ENCODE assay signal across 9 cellular contexts in genomic region chrX:12972239-12972638, GRCh38. TPM values are rescaled to one million over a fixed set of nuclear protein-coding genes. Genes with fewer than 3 reads are reported as not detected.
DNase-seq lines count a peak whose midpoint lies in the region; ATAC-seq and TF ChIP-seq lines count a peak whose summit lies in the region.
"Had no signal": no experiment of that assay in that cellular context is flagged by ENCODE, and none has a peak within 500 bp of the region (broad histone marks: within the 10 kb centered on the region; RNA-seq: fewer than 3 reads in every experiment).

No MANE protein-coding gene starts in this region.

- in situ Hi-C loops in gastrocnemius medialis (cut with MboI; ENCODE audit: low sequenced_read_pairs in 4 of 4): loop anchor here in 3 of 4 donors (25.0 kb wide), 1 partner anchor 515 kb away; no protein-coding TSS in a partner anchor

- DNase-seq in GM06990 (ENCODE audit: extremely low read depth, insufficient read length): no peak
- DNase-seq in NOMO-1 treated with DMSO at 0.1 percent for 48 hours (lab: John Stamatoyannopoulos, UW; ENCODE audit: unreplicated experiment): peak; percentile 65
- no peak for DNase-seq in dorsolateral prefrontal cortex
- no peak for DNase-seq in gastrocnemius medialis
- DNase-seq: GDM1, NCI-H1694 treated with DMSO at 0.1 percent for 48 hours had no signal

- no peaks in the 10 kb centered on the region for H3K27me3 ChIP-seq in GM06990 (replicated peaks; ENCODE audit: control insufficient read depth, insufficient read depth, low read length)
- H3K27me3 ChIP-seq in dorsolateral prefrontal cortex: peaks cover 0 to 62% (median 10%) of the 10 kb centered on the region in 45 donors
- peaks cover 0 to 15% (median 10%) of the 10 kb centered on the region in 3 donors for H3K27me3 ChIP-seq in gastrocnemius medialis

- H3K4me3 ChIP-seq in GM06990 (replicated peaks; ENCODE audit: low read depth, low read length): peak overlapping the region; percentile 47
- peak overlapping the region in 4 of 59 donors; percentile 4 to 27 (median 10) for H3K4me3 ChIP-seq in dorsolateral prefrontal cortex
- peak overlapping the region in 1 of 4 donors; percentile 4 for H3K4me3 ChIP-seq in gastrocnemius medialis

- ATAC-seq in gastrocnemius medialis: no peak
- ATAC-seq in GM19397 (IDR thresholded peaks at IDR 0.05; ENCODE audit: unreplicated experiment): no peak
- ATAC-seq in HG02642 (IDR thresholded peaks at IDR 0.05; ENCODE audit: poor library complexity, unreplicated experiment): no peak
- no peak for ATAC-seq in GM18861 (IDR thresholded peaks at IDR 0.05; ENCODE audit: unreplicated experiment)

- peak overlapping the region in 35 of 59 donors; percentile 1 to 98 (median 66) for H3K27ac ChIP-seq in dorsolateral prefrontal cortex
- H3K27ac ChIP-seq in gastrocnemius medialis: peak overlapping the region; percentile 64 to 84 (median 82)

- TF ChIP-seq POLR2A in gastrocnemius medialis (IDR thresholded peaks at IDR 0.05): no peak

- intact Hi-C loops in dorsolateral prefrontal cortex (cut with DNase I): no loop called here
- intact Hi-C loops in gastrocnemius medialis (cut with DNase I; ENCODE audit: low total_unique reads): loop anchor here (5.0 kb wide), 1 partner anchor 130 kb away; no protein-coding TSS in a partner anchor

- TF ChIP-seq CTCF in GM06990 (IDR thresholded peaks at IDR 0.05; ENCODE audit: insufficient read depth, low read length, poor library complexity, severe bottlenecking) (no peak), dorsolateral prefrontal cortex (IDR thresholded peaks at IDR 0.05 in 54 of 56, conservative IDR thresholded peaks at IDR 0.05 in 2 of 56; ENCODE audit: low read depth in 1 of 56, partially characterized antibody in 56 of 56) (no peak), gastrocnemius medialis (IDR thresholded peaks at IDR 0.05 in 4 of 5, conservative IDR thresholded peaks at IDR 0.05 in 1 of 5) (no peak)

- no peaks in the 10 kb centered on the region for H3K4me1 ChIP-seq in gastrocnemius medialis

- H3K9me3 ChIP-seq in gastrocnemius medialis: no peaks in the 10 kb centered on the region

- H3K36me3 ChIP-seq in GM06990 (ENCODE audit: control insufficient read depth, insufficient read depth, low read length) (no peaks in the 10 kb centered on the region; the same call in 1 of the 2 replicates), gastrocnemius medialis (no peaks in the 10 kb centered on the region)

RNA-seq across cellular contexts. Expression of gene TMSB4X, which starts 2.7 kb away (rescaled TPM):
- total RNA-seq in dorsolateral prefrontal cortex: 1,000 to 10,000 TPM; 1,088 to 2,217 (median 1,674) TPM
- 100 to 1,000 TPM; 492 to 653 (median 526) TPM for total RNA-seq in gastrocnemius medialis
